In genomic region chr3:161274691-161275298, GRCh38 we compare ENCODE assay signal across 9 cellular contexts. TPM values are rescaled to one million over a fixed set of nuclear protein-coding genes. Genes with fewer than 3 reads are reported as not detected.
DNase-seq lines count a peak whose midpoint lies in the region; ATAC-seq, FAIRE-seq and TF ChIP-seq lines count a peak whose summit lies in the region.
"Had no signal": no experiment of that assay in that cellular context is flagged by ENCODE, and none has a peak within 500 bp of the region (broad histone marks: within the 10 kb centered on the region; RNA-seq: fewer than 3 reads in every experiment).

No MANE protein-coding gene starts in this region.

- H3K27me3 ChIP-seq in CD4-positive, alpha-beta T cell (ENCODE audit: control insufficient read depth, insufficient read depth, low read length) = no peaks in the 10 kb centered on the region
- H3K27me3 ChIP-seq in NT2/D1 (ENCODE audit: insufficient read depth, insufficient read length) = no peaks in the 10 kb centered on the region
- no peaks in the 10 kb centered on the region for H3K27me3 ChIP-seq in adrenal gland
- H3K27me3 ChIP-seq in sigmoid colon = no peaks in the 10 kb centered on the region

- no peak overlapping the region for H3K4me3 Mint-ChIP-seq in CD4-positive, alpha-beta T cell
- H3K4me3 Mint-ChIP-seq: activated B cell treated with CpG ODN at 0.5 μM for 24 hours had no signal

- TF ChIP-seq POLR2A in GM18505 (IDR thresholded peaks at IDR 0.05; ENCODE audit: borderline replicate concordance, extremely low read depth, insufficient read depth, insufficient read length) = no peak
- TF ChIP-seq POLR2A in adrenal gland (IDR thresholded peaks at IDR 0.05) = no peak
- no peak for TF ChIP-seq POLR2A in sigmoid colon (IDR thresholded peaks at IDR 0.05)

- no peak for ATAC-seq in CD4-positive, alpha-beta T cell (ENCODE audit: poor library complexity)
- ATAC-seq in GM18505 (IDR thresholded peaks at IDR 0.05; ENCODE audit: unreplicated experiment) (peak; percentile 85), HG03135 (IDR thresholded peaks at IDR 0.05; ENCODE audit: unreplicated experiment) (peak; percentile 80)
- ATAC-seq in stimulated activated naive CD8-positive, alpha-beta T cell treated with anti-CD3 and anti-CD28 coated beads, Interleukin-15, Interleukin-2, amounts not matched to agents 100 U/mL and 50 U/mL, for 24 hours = peak; percentile 52

- FAIRE-seq in kidney (lab: Jason Lieb, UNC) = no peak

- peaks cover 31% of the 10 kb centered on the region for H3K36me3 Mint-ChIP-seq in CD4-positive, alpha-beta T cell (ENCODE audit: low read depth)

- CTCF ChIA-PET in CD4-positive, alpha-beta T cell (lab: Charles Lee) = interaction anchor here (0.7 to 1.6 kb wide), 7 partner anchors 13 to 178 kb away, joined by 3 to 8 read pairs (median 3); no protein-coding TSS in a partner anchor

- no peak overlapping the region for H3K9ac ChIP-seq in NT2/D1 (ENCODE audit: insufficient read length, low read depth)
- H3K9ac ChIP-seq in kidney (ENCODE audit: low read length in 2 of 2) = no peak overlapping the region

- H3K36me3 ChIP-seq in NT2/D1 (ENCODE audit: insufficient read depth, insufficient read length, low read length) (peaks cover 12% of the 10 kb centered on the region), adrenal gland (replicated peaks in 1 of 2) (no peaks in the 10 kb centered on the region), kidney (ENCODE audit: control insufficient read depth in 1 of 2, insufficient read depth in 2 of 2, low read length in 2 of 2) (no peaks in the 10 kb centered on the region), sigmoid colon (peaks cover 0 to 15% (median 0%) of the 10 kb centered on the region in 4 donors)

- no peak for TF ChIP-seq EP300 in sigmoid colon (IDR thresholded peaks at IDR 0.05)

- peaks cover 17% of the 10 kb centered on the region for H3K9me3 Mint-ChIP-seq in CD4-positive, alpha-beta T cell

- H3K27me3 Mint-ChIP-seq in CD4-positive, alpha-beta T cell = no peaks in the 10 kb centered on the region
- H3K27me3 Mint-ChIP-seq: activated B cell treated with CpG ODN at 0.5 μM for 24 hours had no signal

- TF ChIP-seq CTCF in CD4-positive, alpha-beta T cell (IDR thresholded peaks at IDR 0.05) = peak; percentile 50
- TF ChIP-seq CTCF in adrenal gland (IDR thresholded peaks at IDR 0.05) (peak; percentile 32 to 58 (median 46)), kidney (IDR thresholded peaks at IDR 0.05; ENCODE audit: borderline replicate concordance, extremely low read depth, insufficient read depth) (peak; percentile 4), sigmoid colon (IDR thresholded peaks at IDR 0.05) (no peak)

- POLR2A ChIA-PET in CD4-positive, alpha-beta T cell (lab: Charles Lee) = no interaction called here

- H3K4me1 ChIP-seq in NT2/D1 (ENCODE audit: insufficient read depth, insufficient read length) (no peaks in the 10 kb centered on the region), adrenal gland (replicated peaks in 1 of 2) (no peaks in the 10 kb centered on the region), kidney (ENCODE audit: control insufficient read depth in 1 of 2, insufficient read depth in 1 of 2, low read depth in 1 of 2, low read length in 2 of 2) (peaks cover 0 to 4% of the 10 kb centered on the region in 2 donors), sigmoid colon (no peaks in the 10 kb centered on the region)

- peak in 3 of 10 experiments; percentile 2 to 20 (median 12) for DNase-seq in CD4-positive, alpha-beta T cell
- DNase-seq in NT2/D1 (ENCODE audit: low read depth, low spot score) = peak; percentile 61
- DNase-seq in adrenal gland = peak in 6 of 7 donors; percentile 22 to 63 (median 36)
- no peak for DNase-seq in kidney
- DNase-seq in stimulated activated naive CD8-positive, alpha-beta T cell treated with anti-CD3 and anti-CD28 coated beads, Interleukin-15, Interleukin-2, amounts not matched to agents 100 U/mL and 50 U/mL, for 24 hours = peak; percentile 41
- no peak for DNase-seq in sigmoid colon
- DNase-seq: activated B cell treated with CpG ODN at 0.5 μM for 24 hours had no signal

- H3K27ac Mint-ChIP-seq in CD4-positive, alpha-beta T cell = no peak overlapping the region
- H3K27ac Mint-ChIP-seq: activated B cell treated with CpG ODN at 0.5 μM for 24 hours had no signal

- H3K4me1 Mint-ChIP-seq in CD4-positive, alpha-beta T cell (ENCODE audit: low read depth) = peaks cover 10% of the 10 kb centered on the region
- H3K4me1 Mint-ChIP-seq: activated B cell treated with CpG ODN at 0.5 μM for 24 hours had no signal

- intact Hi-C loops in CD4-positive, alpha-beta T cell (cut with DNase I, micrococcal nuclease) = loop anchor here (1.0 to 10.0 kb wide), 5 partner anchors 138 to 570 kb away; no protein-coding TSS in a partner anchor
- intact Hi-C loops in adrenal gland (cut with DNase I) (loop anchor here in 1 of 2 donors (5.0 kb wide), 1 partner anchor 148 kb away; no protein-coding TSS in a partner anchor), kidney (cut with DNase I) (no loop called here), sigmoid colon (cut with DNase I) (loop anchor here (2.0 kb wide), 1 partner anchor 148 kb away; no protein-coding TSS in a partner anchor)

- H3K9me3 ChIP-seq in CD4-positive, alpha-beta T cell (ENCODE audit: control insufficient read depth, low read length) = peaks cover 21% of the 10 kb centered on the region
- peaks cover 26% of the 10 kb centered on the region; the same call in 1 of the 2 replicates for H3K9me3 ChIP-seq in NT2/D1 (ENCODE audit: insufficient read depth, low read length)
- H3K9me3 ChIP-seq in adrenal gland (replicated peaks in 1 of 3) = no peaks in the 10 kb centered on the region
- H3K9me3 ChIP-seq in kidney (ENCODE audit: control insufficient read depth in 1 of 2, low read length in 2 of 2) = no peaks in the 10 kb centered on the region
- H3K9me3 ChIP-seq in sigmoid colon = peaks cover 0 to 3% (median 0%) of the 10 kb centered on the region in 4 donors

- no peak overlapping the region for H3K27ac ChIP-seq in CD4-positive, alpha-beta T cell (ENCODE audit: low read depth, low read length)
- H3K27ac ChIP-seq in adrenal gland (no peak overlapping the region), kidney (ENCODE audit: low read depth in 2 of 2, low read length in 2 of 2) (no peak overlapping the region), sigmoid colon (no peak overlapping the region)

- WGBS in adrenal gland, 4 donors = 71 to 80% (median 76%) methylated on average over 4 of the region's 4 CpGs
- WGBS in sigmoid colon, 2 donors = 71 to 78% methylated on average over 4 of the region's 4 CpGs

- H3K4me3 ChIP-seq in NT2/D1 (ENCODE audit: insufficient read length, low read depth) = no peak overlapping the region
- no peak overlapping the region for H3K4me3 ChIP-seq in adrenal gland
- H3K4me3 ChIP-seq in kidney (ENCODE audit: low read length in 2 of 2) = no peak overlapping the region
- no peak overlapping the region for H3K4me3 ChIP-seq in sigmoid colon

RNA-seq across cellular contexts. Expression of gene NMD3, which starts 53.7 kb away (rescaled TPM):
- 10 to 100 TPM; 58.4 to 60.1 TPM for total RNA-seq in CD4-positive, alpha-beta T cell
- 100 to 1,000 TPM in 1 of 8 donors, 10 to 100 TPM in 7; 33.9 to 168 (median 48.5) TPM for total RNA-seq in adrenal gland
- polyA plus RNA-seq in adrenal gland = 10 to 100 TPM; 13.2 to 39.4 (median 18.7) TPM
- total RNA-seq in kidney = 55.5 TPM
- polyA plus RNA-seq in kidney (ENCODE audit: insufficient read depth, low read depth, low replicate concordance) = 24.2 TPM
- total RNA-seq in sigmoid colon = 10 to 100 TPM; 42.4 to 58.3 (median 49.7) TPM
- polyA plus RNA-seq in sigmoid colon = 10 to 100 TPM; 20.7 to 28.2 (median 21.0) TPM

Comparison
In these comparisons a context has a peak if more than half of its experiments do, and no peak if none do; other contexts are left out.
1. DNase-seq: peak in NT2/D1 (single experiment), adrenal gland (6 of 7) and stimulated activated naive CD8-positive, alpha-beta T cell treated with anti-CD3 and anti-CD28 coated beads, Interleukin-15, Interleukin-2, amounts not matched to agents 100 U/mL and 50 U/mL, for 24 hours (single experiment); none in kidney (single experiment) and sigmoid colon (single experiment).
2. CTCF ChIP-seq: peak in CD4-positive, alpha-beta T cell (single experiment), adrenal gland (6 of 6) and kidney (single experiment); none in sigmoid colon (0 of 4).